ENCODE assay signal across 8 cellular contexts in the genomic region with DNA sequence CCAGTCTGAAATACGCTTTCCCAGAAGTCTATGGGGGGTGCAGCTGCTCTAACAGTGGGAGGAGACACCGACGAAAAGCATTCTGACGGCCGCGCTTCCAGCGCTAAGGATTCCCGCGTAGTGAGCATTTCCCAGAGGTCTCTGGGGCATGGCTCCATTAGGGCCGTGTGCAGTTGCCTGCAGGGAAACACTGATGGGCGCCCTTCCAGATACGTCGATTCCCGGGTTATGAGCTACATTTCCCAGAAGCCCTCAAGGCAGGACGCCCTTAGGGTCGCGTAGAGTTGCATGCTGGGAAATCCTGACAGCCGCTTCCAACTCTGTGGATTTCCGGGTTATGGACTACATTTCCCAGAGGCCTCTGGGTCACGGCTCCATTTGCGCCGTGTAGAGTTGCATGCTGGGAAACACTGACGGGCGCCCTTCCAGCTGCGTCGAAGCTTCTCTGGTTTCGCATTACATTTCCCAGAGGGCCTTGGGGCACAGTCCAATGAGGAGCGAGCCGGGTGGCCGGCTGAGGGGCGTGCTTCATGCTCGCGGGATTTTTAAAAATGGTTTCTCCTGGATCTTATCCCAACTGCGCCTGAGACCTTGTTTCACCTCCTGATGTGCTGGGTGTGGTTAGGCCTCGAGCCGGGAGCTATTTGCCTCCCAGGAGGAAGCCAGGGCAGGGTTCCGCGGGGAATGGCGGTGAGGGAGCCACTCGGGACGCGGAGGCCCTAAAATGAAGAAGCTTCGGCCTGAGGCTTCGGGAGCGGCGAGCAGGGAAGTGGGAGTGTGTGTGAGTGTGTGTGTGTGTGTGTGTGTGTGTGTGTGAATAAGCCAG. TPM values are rescaled to one million over a fixed set of nuclear protein-coding genes. Genes with fewer than 3 reads are reported as not detected.
DNase-seq lines count a peak whose midpoint lies in the region; ATAC-seq and TF ChIP-seq lines count a peak whose summit lies in the region.

No MANE protein-coding gene starts in this region.

- peaks cover 18% of the 10 kb centered on the region for H3K36me3 ChIP-seq in GM23338 (ENCODE audit: insufficient read depth)
- no peaks in the 10 kb centered on the region for H3K36me3 ChIP-seq in Loucy (ENCODE audit: insufficient read depth, low read length)
- no peaks in the 10 kb centered on the region for H3K36me3 ChIP-seq in osteoblast (ENCODE audit: insufficient read depth, low read length)
- no peaks in the 10 kb centered on the region for H3K36me3 ChIP-seq in thoracic aorta

- peaks cover 14% of the 10 kb centered on the region; the same call in 2 of the 3 replicates for H3K9me3 Mint-ChIP-seq in GM23338
- H3K9me3 Mint-ChIP-seq in activated naive CD8-positive, alpha-beta T cell (ENCODE audit: low read depth) = peaks cover 4% of the 10 kb centered on the region

- H3K27me3 ChIP-seq in GM23338 (ENCODE audit: insufficient read depth) (no peaks in the 10 kb centered on the region), Loucy (ENCODE audit: insufficient read depth, low read length, poor library complexity, severe bottlenecking) (no peaks in the 10 kb centered on the region), osteoblast (ENCODE audit: insufficient read depth, low read length) (no peaks in the 10 kb centered on the region), thoracic aorta (replicated peaks; ENCODE audit: insufficient read depth) (no peaks in the 10 kb centered on the region)

- peak overlapping the region; percentile 75 for H3K4me2 ChIP-seq in GM23338
- H3K4me2 ChIP-seq in Loucy (ENCODE audit: low read depth, low read length, poor library complexity, severe bottlenecking) = peak overlapping the region; percentile 76
- peak overlapping the region; percentile 91 for H3K4me2 ChIP-seq in osteoblast (ENCODE audit: insufficient read depth, low read length)

- H3K4me3 Mint-ChIP-seq in GM23338 = peak overlapping the region; percentile 100
- H3K4me3 Mint-ChIP-seq in activated naive CD8-positive, alpha-beta T cell = peak overlapping the region; percentile 97

- ATAC-seq in GM23338 = peak; percentile 95
- ATAC-seq in SK-N-SH treated with all-trans-retinoic acid at 6 μM for 48 hours = peak; percentile 99
- peak; percentile 100 for ATAC-seq in thoracic aorta (ENCODE audit: insufficient number of reproducible peaks, low FRiP score, low read depth)

- peak; percentile 99 for DNase-seq in EL
- DNase-seq in GM23338 (ENCODE audit: low spot score) = peak; percentile 99
- peak; percentile 93 to 99 (median 97) for DNase-seq in head of caudate nucleus
- DNase-seq in osteoblast (ENCODE audit: insufficient read length, low spot score, missing footprints) = peak; percentile 97
- peak; percentile 92 for DNase-seq in thoracic aorta (ENCODE audit: low spot score)

- peaks cover 4% of the 10 kb centered on the region; the same call in 1 of the 2 replicates for H3K9me3 ChIP-seq in Loucy (ENCODE audit: insufficient read depth, low read depth, low read length)
- H3K9me3 ChIP-seq in osteoblast (ENCODE audit: low read depth, low read length) = no peaks in the 10 kb centered on the region
- peaks cover 4% of the 10 kb centered on the region for H3K9me3 ChIP-seq in thoracic aorta

- intact Hi-C loops in head of caudate nucleus (cut with DNase I) = no loop called here

- H3K4me3 ChIP-seq in GM23338 (peak overlapping the region; percentile 66), Loucy (ENCODE audit: low read length, poor library complexity, severe bottlenecking) (peak overlapping the region; percentile 86), osteoblast (ENCODE audit: insufficient read depth, low read length) (peak overlapping the region; percentile 81), thoracic aorta (peak overlapping the region; percentile 68)

- peaks cover 47% of the 10 kb centered on the region for H3K36me3 Mint-ChIP-seq in GM23338 (ENCODE audit: low read depth)
- peaks cover 23% of the 10 kb centered on the region for H3K36me3 Mint-ChIP-seq in activated naive CD8-positive, alpha-beta T cell

- H3K4me1 Mint-ChIP-seq in GM23338 = peaks cover 9% of the 10 kb centered on the region
- H3K4me1 Mint-ChIP-seq in activated naive CD8-positive, alpha-beta T cell (ENCODE audit: low read depth) = peaks cover 17% of the 10 kb centered on the region

- H4K20me1 ChIP-seq in GM23338 (replicated peaks; ENCODE audit: insufficient read depth) (no peaks in the 10 kb centered on the region), Loucy (ENCODE audit: insufficient read depth, low read length, poor library complexity, severe bottlenecking) (no peaks in the 10 kb centered on the region), osteoblast (ENCODE audit: insufficient read depth, low read length) (no peaks in the 10 kb centered on the region)

- H2AFZ ChIP-seq in GM23338 (peak overlapping the region; percentile 83), Loucy (ENCODE audit: low read length) (peak overlapping the region; percentile 95), osteoblast (ENCODE audit: low read length) (peak overlapping the region; percentile 97)

- H3F3A ChIP-seq in GM23338 (replicated peaks; ENCODE audit: low read depth) (peaks cover 13% of the 10 kb centered on the region; the same call in 1 of the 2 replicates), Loucy (ENCODE audit: low read depth) (no peaks in the 10 kb centered on the region)

- TF ChIP-seq CTCF in GM23338 (conservative IDR thresholded peaks at IDR 0.05; ENCODE audit: low read depth in 2 of 2) (no peak), Loucy (conservative IDR thresholded peaks at IDR 0.05; ENCODE audit: low read length) (no peak), osteoblast (IDR thresholded peaks at IDR 0.05; ENCODE audit: extremely low read depth, low read depth, low read length) (no peak), thoracic aorta (IDR thresholded peaks at IDR 0.05) (no peak)

- H3K9ac ChIP-seq in Loucy (ENCODE audit: low read depth, low read length, poor library complexity, severe bottlenecking) = peak overlapping the region; percentile 58

- H3K27ac ChIP-seq in GM23338 (ENCODE audit: low read depth) = peak overlapping the region; percentile 80
- H3K27ac ChIP-seq in osteoblast (ENCODE audit: low read depth, low read length) = peak overlapping the region; percentile 64
- H3K27ac ChIP-seq in thoracic aorta = peak overlapping the region; percentile 56 to 69

- H3K4me1 ChIP-seq in GM23338 (ENCODE audit: insufficient read depth) = peaks cover 15% of the 10 kb centered on the region; the same call in 1 of the 2 replicates
- H3K4me1 ChIP-seq in Loucy (ENCODE audit: insufficient read depth, low read length, poor library complexity, severe bottlenecking) = peaks cover 15% of the 10 kb centered on the region
- peaks cover 12% of the 10 kb centered on the region for H3K4me1 ChIP-seq in osteoblast (ENCODE audit: insufficient read depth, low read length)
- H3K4me1 ChIP-seq in thoracic aorta (ENCODE audit: control insufficient read depth in 1 of 2, low read depth in 2 of 2) = peaks cover 0 to 10% of the 10 kb centered on the region in 2 donors

- peaks cover 6% of the 10 kb centered on the region for H3K27me3 Mint-ChIP-seq in GM23338 (ENCODE audit: insufficient read depth, low read depth, poor library complexity)
- H3K27me3 Mint-ChIP-seq in activated naive CD8-positive, alpha-beta T cell = no peaks in the 10 kb centered on the region

- peak overlapping the region; percentile 99 for H3K27ac Mint-ChIP-seq in GM23338
- peak overlapping the region; percentile 90 for H3K27ac Mint-ChIP-seq in activated naive CD8-positive, alpha-beta T cell

- H3K9me2 ChIP-seq in GM23338 (ENCODE audit: insufficient read depth) (0 out of 2 replicates have a peak, but pooled peaks cover 7% of the 10 kb centered on the region), Loucy (replicated peaks; ENCODE audit: low read depth, low read length) (no peaks in the 10 kb centered on the region)

- peaks cover 48% of the 10 kb centered on the region for H3K79me2 ChIP-seq in GM23338 (replicated peaks; ENCODE audit: insufficient read depth)
- H3K79me2 ChIP-seq in Loucy (ENCODE audit: insufficient read depth, low read length) = peaks cover 5% of the 10 kb centered on the region; the same call in 1 of the 2 replicates
- peaks cover 7% of the 10 kb centered on the region for H3K79me2 ChIP-seq in osteoblast (ENCODE audit: insufficient read depth, low read length)

TF ChIP-seq in GM23338, 12 proteins besides CTCF, POLR2A, EP300 and RAD21 (continues in another document):
- TF ChIP-seq POLR2AphosphoS5 (IDR thresholded peaks at IDR 0.05; ENCODE audit: low read depth) (peak; percentile 59), NANOG (IDR thresholded peaks at IDR 0.05; ENCODE audit: borderline replicate concordance) (no peak), ZNF114 (CRISPR knock-in tag; IDR thresholded peaks at IDR 0.05) (no peak)

TF ChIP-seq in SK-N-SH treated with all-trans-retinoic acid at 6 μM for 48 hours, 23 proteins besides CTCF, POLR2A, EP300 and RAD21 (continues in another document):
- TF ChIP-seq ZFP3 (CRISPR knock-in tag; IDR thresholded peaks at IDR 0.05) = peak; percentile 71; the same call in 1 of the 2 replicates
- TF ChIP-seq, protein P1, sequence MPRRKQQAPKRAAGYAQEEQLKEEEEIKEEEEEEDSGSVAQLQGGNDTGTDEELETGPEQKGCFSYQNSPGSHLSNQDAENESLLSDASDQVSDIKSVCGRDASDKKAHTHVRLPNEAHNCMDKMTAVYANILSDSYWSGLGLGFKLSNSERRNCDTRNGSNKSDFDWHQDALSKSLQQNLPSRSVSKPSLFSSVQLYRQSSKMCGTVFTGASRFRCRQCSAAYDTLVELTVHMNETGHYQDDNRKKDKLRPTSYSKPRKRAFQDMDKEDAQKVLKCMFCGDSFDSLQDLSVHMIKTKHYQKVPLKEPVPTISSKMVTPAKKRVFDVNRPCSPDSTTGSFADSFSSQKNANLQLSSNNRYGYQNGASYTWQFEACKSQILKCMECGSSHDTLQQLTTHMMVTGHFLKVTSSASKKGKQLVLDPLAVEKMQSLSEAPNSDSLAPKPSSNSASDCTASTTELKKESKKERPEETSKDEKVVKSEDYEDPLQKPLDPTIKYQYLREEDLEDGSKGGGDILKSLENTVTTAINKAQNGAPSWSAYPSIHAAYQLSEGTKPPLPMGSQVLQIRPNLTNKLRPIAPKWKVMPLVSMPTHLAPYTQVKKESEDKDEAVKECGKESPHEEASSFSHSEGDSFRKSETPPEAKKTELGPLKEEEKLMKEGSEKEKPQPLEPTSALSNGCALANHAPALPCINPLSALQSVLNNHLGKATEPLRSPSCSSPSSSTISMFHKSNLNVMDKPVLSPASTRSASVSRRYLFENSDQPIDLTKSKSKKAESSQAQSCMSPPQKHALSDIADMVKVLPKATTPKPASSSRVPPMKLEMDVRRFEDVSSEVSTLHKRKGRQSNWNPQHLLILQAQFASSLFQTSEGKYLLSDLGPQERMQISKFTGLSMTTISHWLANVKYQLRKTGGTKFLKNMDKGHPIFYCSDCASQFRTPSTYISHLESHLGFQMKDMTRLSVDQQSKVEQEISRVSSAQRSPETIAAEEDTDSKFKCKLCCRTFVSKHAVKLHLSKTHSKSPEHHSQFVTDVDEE (CRISPR knock-in tag; IDR thresholded peaks at IDR 0.05) = peak; percentile 42; the same call in 1 of the 2 replicates

RNA-seq across cellular contexts. Expression of a gene that starts 17.2 kb away (rescaled TPM):
- total RNA-seq in GM23338 (2014; rRNA removed; shearing (Covaris generic)) = 33.7 and 36.2 TPM in 2 replicates
- 32.7 and 46.5 TPM in 2 replicates for polyA plus RNA-seq in GM23338 (2016; fragmentation: Nextera tagmentation; extraction: Ambion mirVana)
- total RNA-seq in osteoblast = 16.6 and 25.0 TPM in 2 replicates
- total RNA-seq in thoracic aorta = 10 to 100 TPM; 26.9 to 38.7 TPM

RNA-seq across cellular contexts. Expression of a gene that starts 53.2 kb away (rescaled TPM):
- total RNA-seq in GM23338 (2014; rRNA removed; shearing (Covaris generic)) = 29.3 and 30.9 TPM in 2 replicates
- polyA plus RNA-seq in GM23338 (2016; fragmentation: Nextera tagmentation; extraction: Ambion mirVana) = 5.3 and 6.4 TPM in 2 replicates
- total RNA-seq in osteoblast (3.6 and 4.4 TPM in 2 replicates), thoracic aorta (1 to 10 TPM in 1 of 2 donors, under 1 TPM in 1; 0.81 to 3.0 TPM)

Comparison
In these comparisons a context has a peak if more than half of its experiments do, and no peak if none do; other contexts are left out.
1. Peak in every context shown above with its lines: DNase-seq, ATAC-seq, H3K4me3 ChIP-seq and H3K27ac ChIP-seq.